ENCODE assay signal across 8 cellular contexts in genomic region chr17:63841350-63842172, GRCh38. TPM values are rescaled to one million over a fixed set of nuclear protein-coding genes. Genes with fewer than 3 reads are reported as not detected.
A peak's percentile ranks its signal among the peaks of the same experiment; 100 is the strongest.
DNase-seq lines count a peak whose midpoint lies in the region; ATAC-seq and TF ChIP-seq lines count a peak whose summit lies in the region.

No MANE protein-coding gene starts in this region.

- no peak for ATAC-seq in activated CD8-positive, alpha-beta T cell treated with anti-CD3 and anti-CD28 coated beads for 36 hours
- no peak for ATAC-seq in GM19397 (IDR thresholded peaks at IDR 0.05; ENCODE audit: unreplicated experiment)
- ATAC-seq in GM21717 (IDR thresholded peaks at IDR 0.05; ENCODE audit: unreplicated experiment): no peak

- peak overlapping the region; percentile 87 to 96 (median 95) for H3K27ac Mint-ChIP-seq in CD4-positive, alpha-beta memory T cell
- peak overlapping the region; percentile 94 for H3K27ac Mint-ChIP-seq in activated CD8-positive, alpha-beta T cell treated with anti-CD3 and anti-CD28 coated beads for 36 hours
- H3K27ac Mint-ChIP-seq in nephron progenitor cell: peak overlapping the region; percentile 99

- no peaks in the 10 kb centered on the region for H3K9me3 Mint-ChIP-seq in CD4-positive, alpha-beta memory T cell
- H3K9me3 Mint-ChIP-seq in activated CD8-positive, alpha-beta T cell treated with anti-CD3 and anti-CD28 coated beads for 36 hours: no peaks in the 10 kb centered on the region
- H3K9me3 Mint-ChIP-seq in nephron progenitor cell: no peaks in the 10 kb centered on the region

- peaks cover 2 to 23% of the 10 kb centered on the region in 2 donors for H3K36me3 Mint-ChIP-seq in CD4-positive, alpha-beta memory T cell
- H3K36me3 Mint-ChIP-seq in activated CD8-positive, alpha-beta T cell treated with anti-CD3 and anti-CD28 coated beads for 36 hours (ENCODE audit: low read depth): peaks cover 7% of the 10 kb centered on the region
- peaks cover 7% of the 10 kb centered on the region for H3K36me3 Mint-ChIP-seq in nephron progenitor cell (ENCODE audit: low read depth)

- POLR2A ChIA-PET in CD4-positive, alpha-beta memory T cell (lab: Charles Lee; ENCODE audit: partially characterized antibody): interaction anchor here (0.6 to 8.8 kb wide), 11 partner anchors 8 to 664 kb away, joined by 3 to 93 read pairs (median 6); partner anchors contain the start of genes CCDC47, CEP95, DDX42 and DDX5
- POLR2A ChIA-PET in activated CD8-positive, alpha-beta T cell treated with anti-CD3 and anti-CD28 coated beads for 36 hours (lab: Charles Lee): interaction anchor here (0.8 to 7.8 kb wide), 6 partner anchors 13 to 141 kb away, joined by 3 to 188 read pairs (median 8); partner anchors contain the start of genes CCDC47, DDX42, FTSJ3 and LIMD2

- intact Hi-C loops in CD4-positive, alpha-beta memory T cell (cut with micrococcal nuclease): loop anchor here (2.0 to 10.0 kb wide), 3 partner anchors 143 to 663 kb away; partner anchors contain the start of genes CEP95, DDX5 and MAP3K3
- intact Hi-C loops in activated CD8-positive, alpha-beta T cell treated with anti-CD3 and anti-CD28 coated beads for 36 hours (cut with micrococcal nuclease): no loop called here

- H3K4me3 ChIP-seq in CD4-positive, alpha-beta memory T cell (ENCODE audit: low read length in 2 of 2): peak overlapping the region; percentile 58 to 72
- peak overlapping the region; percentile 58 to 92 for H3K4me3 ChIP-seq in foreskin fibroblast (ENCODE audit: low read depth in 1 of 2, low read length in 2 of 2)

- no peaks in the 10 kb centered on the region for H3K27me3 ChIP-seq in CD4-positive, alpha-beta memory T cell (ENCODE audit: insufficient read depth, low read length)

- H3K9me3 ChIP-seq in CD4-positive, alpha-beta memory T cell (ENCODE audit: control insufficient read depth in 1 of 2, low read length in 2 of 2): no peaks in the 10 kb centered on the region

- H3K36me3 ChIP-seq in CD4-positive, alpha-beta memory T cell (ENCODE audit: insufficient read depth, low read length): peaks cover 5% of the 10 kb centered on the region

- no peaks in the 10 kb centered on the region for H3K27me3 Mint-ChIP-seq in CD4-positive, alpha-beta memory T cell
- H3K27me3 Mint-ChIP-seq in activated CD8-positive, alpha-beta T cell treated with anti-CD3 and anti-CD28 coated beads for 36 hours: no peaks in the 10 kb centered on the region
- H3K27me3 Mint-ChIP-seq in nephron progenitor cell (ENCODE audit: low read depth, poor library complexity): peaks cover 24% of the 10 kb centered on the region

- TF ChIP-seq CTCF in activated CD8-positive, alpha-beta T cell treated with anti-CD3 and anti-CD28 coated beads for 36 hours (IDR thresholded peaks at IDR 0.05): no peak
- TF ChIP-seq CTCF in foreskin fibroblast (IDR thresholded peaks at IDR 0.05; ENCODE audit: low read depth, low read length): no peak
- no peak for TF ChIP-seq CTCF in nephron progenitor cell (IDR thresholded peaks at IDR 0.05)

- H3K4me1 ChIP-seq in CD4-positive, alpha-beta memory T cell (ENCODE audit: insufficient read depth, low read length): peaks cover 53% of the 10 kb centered on the region

- H3K4me1 Mint-ChIP-seq in CD4-positive, alpha-beta memory T cell: peaks cover 18 to 56% (median 35%) of the 10 kb centered on the region in 4 donors
- H3K4me1 Mint-ChIP-seq in activated CD8-positive, alpha-beta T cell treated with anti-CD3 and anti-CD28 coated beads for 36 hours (ENCODE audit: low read depth): peaks cover 22% of the 10 kb centered on the region
- H3K4me1 Mint-ChIP-seq in nephron progenitor cell: peaks cover 41% of the 10 kb centered on the region

- DNase-seq in CD4-positive, alpha-beta memory T cell: no peak
- peak; percentile 39 for DNase-seq in HT-29 (ENCODE audit: low spot score)
- DNase-seq in activated CD8-positive, alpha-beta T cell treated with anti-CD3 and anti-CD28 coated beads for 36 hours: peak; percentile 27
- DNase-seq in foreskin fibroblast: peak; percentile 44 to 70
- DNase-seq in nephron progenitor cell: peak; percentile 46
- DNase-seq in activated gamma-delta T cell (lab: John Stamatoyannopoulos, UW): no peak

- H3K27ac ChIP-seq in CD4-positive, alpha-beta memory T cell (ENCODE audit: low read depth, low read length): peak overlapping the region; percentile 84

- CTCF ChIA-PET in CD4-positive, alpha-beta memory T cell (lab: Charles Lee; ENCODE audit: partially characterized antibody): interaction anchor here (1.1 to 4.8 kb wide), 4 partner anchors 11 to 131 kb away, joined by 3 to 21 read pairs (median 6); partner anchors contain the start of genes CCDC47 and DDX42
- CTCF ChIA-PET in activated CD8-positive, alpha-beta T cell treated with anti-CD3 and anti-CD28 coated beads for 36 hours (lab: Charles Lee): interaction anchor here (1.1 to 4.4 kb wide), 5 partner anchors 9 to 175 kb away, joined by 3 to 22 read pairs (median 4); partner anchors contain the start of genes CCDC47, DDX42 and FTSJ3

- peak overlapping the region; percentile 85 to 97 (median 94) for H3K4me3 Mint-ChIP-seq in CD4-positive, alpha-beta memory T cell
- H3K4me3 Mint-ChIP-seq in activated CD8-positive, alpha-beta T cell treated with anti-CD3 and anti-CD28 coated beads for 36 hours: peak overlapping the region; percentile 98
- peak overlapping the region; percentile 98 for H3K4me3 Mint-ChIP-seq in nephron progenitor cell

RNA-seq across cellular contexts. Expression of gene SMARCD2, which starts 0.9 kb away (rescaled TPM):
- 100 to 1,000 TPM; 113 to 114 TPM for total RNA-seq in CD4-positive, alpha-beta memory T cell
- polyA plus RNA-seq in CD4-positive, alpha-beta memory T cell: 100 to 1,000 TPM in 1 of 2 donors, 10 to 100 TPM in 1; 80.4 to 125 TPM
- 205 and 206 TPM in 2 replicates for total RNA-seq in HT-29 (2014; rRNA removed; shearing (Covaris generic))
- 100 to 1,000 TPM in 1 of 2 experiments, 10 to 100 TPM in 1; 99.4 to 103 TPM for total RNA-seq in activated CD8-positive, alpha-beta T cell treated with anti-CD3 and anti-CD28 coated beads for 36 hours

RNA-seq across cellular contexts. Expression of gene FTSJ3, which starts 14.1 kb away (rescaled TPM):
- total RNA-seq in CD4-positive, alpha-beta memory T cell: 10 to 100 TPM; 62.1 to 62.2 TPM
- 10 to 100 TPM; 12.3 to 40.8 TPM for polyA plus RNA-seq in CD4-positive, alpha-beta memory T cell
- 35.7 and 41.7 TPM in 2 replicates for total RNA-seq in HT-29 (2014; rRNA removed; shearing (Covaris generic))
- total RNA-seq in activated CD8-positive, alpha-beta T cell treated with anti-CD3 and anti-CD28 coated beads for 36 hours: 10 to 100 TPM; 58.3 to 60.9 TPM

RNA-seq across cellular contexts. Expression of gene PSMC5, which starts 14.3 kb away (rescaled TPM):
- total RNA-seq in CD4-positive, alpha-beta memory T cell: 100 to 1,000 TPM; 121 TPM
- 100 to 1,000 TPM; 188 to 227 TPM for polyA plus RNA-seq in CD4-positive, alpha-beta memory T cell
- total RNA-seq in HT-29 (2014; rRNA removed; shearing (Covaris generic)): 56.3 and 65.3 TPM in 2 replicates
- 100 to 1,000 TPM; 155 to 157 TPM for total RNA-seq in activated CD8-positive, alpha-beta T cell treated with anti-CD3 and anti-CD28 coated beads for 36 hours

RNA-seq across cellular contexts. Expression of gene CSH2, which starts 31.9 kb away (rescaled TPM):
- not detected for total RNA-seq in CD4-positive, alpha-beta memory T cell
- not detected for polyA plus RNA-seq in CD4-positive, alpha-beta memory T cell
- total RNA-seq in HT-29 (2014; rRNA removed; shearing (Covaris generic)): not detected in 2 replicates
- not detected for total RNA-seq in activated CD8-positive, alpha-beta T cell treated with anti-CD3 and anti-CD28 coated beads for 36 hours

RNA-seq across cellular contexts. Expression of gene GH2, which starts 40.2 kb away (rescaled TPM):
- not detected for total RNA-seq in CD4-positive, alpha-beta memory T cell
- polyA plus RNA-seq in CD4-positive, alpha-beta memory T cell: not detected
- total RNA-seq in HT-29 (2014; rRNA removed; shearing (Covaris generic)): not detected in 2 replicates
- not detected for total RNA-seq in activated CD8-positive, alpha-beta T cell treated with anti-CD3 and anti-CD28 coated beads for 36 hours

Comparison
In these comparisons a context has a peak if more than half of its experiments do, and no peak if none do; other contexts are left out.
1. DNase-seq: peak in HT-29 (single experiment), activated CD8-positive, alpha-beta T cell treated with anti-CD3 and anti-CD28 coated beads for 36 hours (single experiment), foreskin fibroblast (2 of 2) and nephron progenitor cell (single experiment); none in CD4-positive, alpha-beta memory T cell (0 of 5) and activated gamma-delta T cell (single experiment).
2. Peak in every context shown above with its lines, with median percentiles within 50 percentile points of each other: H3K27ac Mint-ChIP-seq and H3K4me3 Mint-ChIP-seq.